ENCODE assay signal across 34 cellular contexts in genomic region chr17:5607946-5608345, GRCh38.
"Had no signal": no experiment of that assay in that cellular context is flagged by ENCODE, and none has a peak within 500 bp of the region (broad histone marks: within the 10 kb centered on the region; RNA-seq: fewer than 3 reads in every experiment).

No MANE protein-coding gene starts in this region.

- DNase-seq: Karpas-422, Kasumi-1, KG1, MG63, MM.1S, MV-4-11, NCI-H1048, NCI-H1092, NCI-H1092 treated with DMSO at 0.1 percent for 48 hours, NCI-H1105, NCI-H1105 treated with DMSO at 0.1 percent for 48 hours, NCI-H1417, NCI-H1417 treated with DMSO at 0.1 percent for 48 hours, NCI-H1436, NCI-H1436 treated with DMSO at 0.1 percent for 48 hours, NCI-H146, NCI-H1694, NCI-H1694 treated with DMSO at 0.1 percent for 48 hours, NCI-H187, NCI-H187 treated with DMSO at 0.1 percent for 48 hours, NCI-H1930, NCI-H2029, NCI-H2029 treated with DMSO at 0.1 percent for 48 hours, NCI-H2081, NCI-H2081 treated with DMSO at 0.1 percent for 48 hours, NCI-H2107, NCI-H2171, NCI-H2171 treated with DMSO at 0.1 percent for 48 hours, NCI-H2227 treated with DMSO at 0.1 percent for 48 hours, NCI-H226, NCI-H345, NCI-H446, NCI-H446 treated with DMSO at 0.1 percent for 48 hours, NCI-H510A had no signal
